In the genomic region with DNA sequence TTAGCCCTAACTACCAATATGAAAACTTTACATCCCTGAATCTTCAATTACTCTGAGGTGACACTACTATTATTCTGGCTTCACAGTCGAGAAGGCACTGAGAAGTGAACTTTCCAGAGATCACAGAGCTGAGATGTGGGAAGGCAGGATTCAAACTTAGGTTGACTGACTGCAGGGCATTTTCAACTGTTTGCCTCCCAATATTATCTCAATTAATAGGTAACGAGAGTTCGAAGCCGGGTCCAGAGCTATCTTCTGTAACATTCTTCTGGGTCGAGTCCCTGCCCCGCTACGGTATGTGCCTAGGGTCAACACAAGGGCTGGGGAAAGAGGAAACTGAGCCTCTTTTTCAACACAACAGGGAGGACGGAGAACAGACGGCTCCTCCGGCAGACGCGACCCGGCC, we compare ENCODE assay signal across 8 cellular contexts. TPM values are rescaled to one million over a fixed set of nuclear protein-coding genes. Genes with fewer than 3 reads are reported as not detected.
DNase-seq lines count a peak whose midpoint lies in the region; ATAC-seq lines count a peak whose summit lies in the region.

No MANE protein-coding gene starts in this region.

- H3K27me3 Mint-ChIP-seq in activated T-cell treated with anti-CD3 and anti-CD28 coated beads, Interleukin-2, amount 50 U/mL, for 72 hours (ENCODE audit: low read depth) = no peaks in the 10 kb centered on the region
- no peaks in the 10 kb centered on the region for H3K27me3 Mint-ChIP-seq in activated CD4-positive, alpha-beta memory T cell treated with anti-CD3 and anti-CD28 coated beads, Interleukin-2, amount 10 ng/mL, durations not matched to agents 7 days and 5 days

- no peak for ATAC-seq in activated T-cell treated with anti-CD3 and anti-CD28 coated beads, Interleukin-2, amount 50 U/mL, for 72 hours (replicated peaks in 1 of 2)
- no peak for ATAC-seq in GM19035 (IDR thresholded peaks at IDR 0.05; ENCODE audit: unreplicated experiment)

- peaks cover 24% of the 10 kb centered on the region for H3K4me1 Mint-ChIP-seq in activated T-cell treated with anti-CD3 and anti-CD28 coated beads, Interleukin-2, amount 50 U/mL, for 72 hours (ENCODE audit: low read depth)
- peaks cover 44% of the 10 kb centered on the region for H3K4me1 Mint-ChIP-seq in activated CD4-positive, alpha-beta memory T cell treated with anti-CD3 and anti-CD28 coated beads, Interleukin-2, amount 10 ng/mL, durations not matched to agents 7 days and 5 days

- peaks cover 5 to 12% of the 10 kb centered on the region in 2 donors for H3K36me3 Mint-ChIP-seq in activated T-cell treated with anti-CD3 and anti-CD28 coated beads, Interleukin-2, amount 50 U/mL, for 72 hours (ENCODE audit: insufficient read depth in 2 of 2)
- H3K36me3 Mint-ChIP-seq in activated CD4-positive, alpha-beta memory T cell treated with anti-CD3 and anti-CD28 coated beads, Interleukin-2, amount 10 ng/mL, durations not matched to agents 7 days and 5 days (ENCODE audit: low read depth) = peaks cover 31% of the 10 kb centered on the region

- DNase-seq in activated T-cell treated with anti-CD3 and anti-CD28 coated beads, Interleukin-2, amount 50 U/mL, for 72 hours = no peak
- no peak for DNase-seq in activated T-cell treated with anti-CD3 and anti-CD28 coated beads for 4 hours
- no peak for DNase-seq in activated CD4-positive, alpha-beta memory T cell treated with anti-CD3 and anti-CD28 coated beads, Interleukin-2, amount 10 ng/mL, durations not matched to agents 7 days and 5 days
- peak; percentile 3 for DNase-seq in iPS-NIHi11 (ENCODE audit: low spot score)
- DNase-seq in RKO (ENCODE audit: low spot score) = no peak
- no peak for DNase-seq in NCI-H2029 (lab: John Stamatoyannopoulos, UW)

- H3K27ac Mint-ChIP-seq in activated T-cell treated with anti-CD3 and anti-CD28 coated beads, Interleukin-2, amount 50 U/mL, for 72 hours = peak overlapping the region; percentile 94
- peak overlapping the region; percentile 97 for H3K27ac Mint-ChIP-seq in activated CD4-positive, alpha-beta memory T cell treated with anti-CD3 and anti-CD28 coated beads, Interleukin-2, amount 10 ng/mL, durations not matched to agents 7 days and 5 days

- CTCF ChIA-PET in activated CD4-positive, alpha-beta memory T cell treated with anti-CD3 and anti-CD28 coated beads, Interleukin-2, amount 10 ng/mL, durations not matched to agents 7 days and 5 days (lab: Charles Lee) = interaction anchor here (0.9 kb wide), 1 partner anchor 59 kb away, joined by 3 read pairs; no protein-coding TSS in a partner anchor

- H3K9me3 Mint-ChIP-seq in activated T-cell treated with anti-CD3 and anti-CD28 coated beads, Interleukin-2, amount 50 U/mL, for 72 hours = peaks cover 3 to 5% of the 10 kb centered on the region in 2 donors
- no peaks in the 10 kb centered on the region for H3K9me3 Mint-ChIP-seq in activated CD4-positive, alpha-beta memory T cell treated with anti-CD3 and anti-CD28 coated beads, Interleukin-2, amount 10 ng/mL, durations not matched to agents 7 days and 5 days

- peak overlapping the region; percentile 91 to 94 for H3K4me3 Mint-ChIP-seq in activated T-cell treated with anti-CD3 and anti-CD28 coated beads, Interleukin-2, amount 50 U/mL, for 72 hours
- peak overlapping the region; percentile 95 for H3K4me3 Mint-ChIP-seq in activated CD4-positive, alpha-beta memory T cell treated with anti-CD3 and anti-CD28 coated beads, Interleukin-2, amount 10 ng/mL, durations not matched to agents 7 days and 5 days

- H3K27ac ChIP-seq in temporal lobe (ENCODE audit: low read depth, low read length) = peak overlapping the region; percentile 93

- POLR2A ChIA-PET in activated CD4-positive, alpha-beta memory T cell treated with anti-CD3 and anti-CD28 coated beads, Interleukin-2, amount 10 ng/mL, durations not matched to agents 7 days and 5 days (lab: Charles Lee) = interaction anchor here (0.5 to 3.8 kb wide), 20 partner anchors 9 to 368 kb away, joined by 3 to 55 read pairs (median 4); partner anchors contain the start of genes IMMT and KDM3A

RNA-seq across cellular contexts. Expression of gene CHMP3, which starts 0.8 kb away (rescaled TPM):
- 10 to 100 TPM; 59.6 to 60.2 TPM for total RNA-seq in activated T-cell treated with anti-CD3 and anti-CD28 coated beads, Interleukin-2, amount 50 U/mL, for 72 hours
- total RNA-seq in activated CD4-positive, alpha-beta memory T cell treated with anti-CD3 and anti-CD28 coated beads, Interleukin-2, amount 10 ng/mL, durations not matched to agents 7 days and 5 days = 10 to 100 TPM; 39.1 to 41.5 TPM
- total RNA-seq in temporal lobe = 36.1 TPM
